1 cellular context compared by ENCODE assay signal in the genomic region with DNA sequence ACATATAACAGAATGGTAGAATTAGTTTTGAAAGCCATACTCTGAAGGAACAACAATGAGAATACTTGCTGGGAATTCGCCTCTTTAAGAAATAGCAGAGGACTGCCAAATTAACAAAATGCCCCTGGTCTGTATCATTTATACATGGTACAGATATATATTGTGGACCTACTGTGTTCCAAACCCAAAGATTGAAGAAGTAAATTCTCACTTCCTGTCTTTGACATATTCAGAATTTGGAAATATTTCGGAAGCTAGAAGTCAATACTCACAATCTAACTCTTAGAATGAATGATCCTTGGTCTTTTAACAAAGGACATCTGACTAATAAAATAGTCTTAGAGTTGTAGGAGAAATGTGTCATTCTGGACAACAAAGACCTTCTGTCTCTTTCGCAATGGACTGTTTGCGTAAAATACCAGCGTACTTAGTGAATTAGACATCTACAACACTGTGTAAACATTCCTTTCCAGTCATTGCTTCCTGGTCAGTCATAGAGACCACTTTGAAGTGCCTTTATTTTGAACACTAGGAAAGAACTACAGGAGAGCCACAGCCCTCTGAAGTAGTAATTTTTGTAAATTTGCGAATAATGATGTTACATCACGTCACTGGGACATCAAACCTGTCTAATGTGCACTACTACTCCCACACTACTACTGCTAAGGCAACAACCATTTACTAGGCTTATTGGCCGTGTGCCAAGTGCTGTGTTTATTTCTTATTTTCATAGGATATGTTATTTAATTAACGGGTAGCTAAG.
TF ChIP-seq lines count a peak whose summit lies in the region.

No MANE protein-coding gene starts in this region.

TF ChIP-seq in HepG2, 621 proteins besides CTCF, POLR2A, EP300 and RAD21 (continued from another document and continues in another):
- no peak for TF ChIP-seq ZNF138 (CRISPR knock-in tag; IDR thresholded peaks at IDR 0.05; ENCODE audit: low read depth)
- peak; percentile 94 for TF ChIP-seq DNMT3B (CRISPR knock-in tag; conservative IDR thresholded peaks at IDR 0.05)
- TF ChIP-seq ZSCAN20 (CRISPR knock-in tag; IDR thresholded peaks at IDR 0.05; ENCODE audit: borderline replicate concordance): no peak
- TF ChIP-seq, protein P1, sequence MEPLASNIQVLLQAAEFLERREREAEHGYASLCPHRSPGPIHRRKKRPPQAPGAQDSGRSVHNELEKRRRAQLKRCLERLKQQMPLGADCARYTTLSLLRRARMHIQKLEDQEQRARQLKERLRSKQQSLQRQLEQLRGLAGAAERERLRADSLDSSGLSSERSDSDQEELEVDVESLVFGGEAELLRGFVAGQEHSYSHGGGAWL (CRISPR knock-in tag; IDR thresholded peaks at IDR 0.05): no peak
- TF ChIP-seq, protein P2, sequence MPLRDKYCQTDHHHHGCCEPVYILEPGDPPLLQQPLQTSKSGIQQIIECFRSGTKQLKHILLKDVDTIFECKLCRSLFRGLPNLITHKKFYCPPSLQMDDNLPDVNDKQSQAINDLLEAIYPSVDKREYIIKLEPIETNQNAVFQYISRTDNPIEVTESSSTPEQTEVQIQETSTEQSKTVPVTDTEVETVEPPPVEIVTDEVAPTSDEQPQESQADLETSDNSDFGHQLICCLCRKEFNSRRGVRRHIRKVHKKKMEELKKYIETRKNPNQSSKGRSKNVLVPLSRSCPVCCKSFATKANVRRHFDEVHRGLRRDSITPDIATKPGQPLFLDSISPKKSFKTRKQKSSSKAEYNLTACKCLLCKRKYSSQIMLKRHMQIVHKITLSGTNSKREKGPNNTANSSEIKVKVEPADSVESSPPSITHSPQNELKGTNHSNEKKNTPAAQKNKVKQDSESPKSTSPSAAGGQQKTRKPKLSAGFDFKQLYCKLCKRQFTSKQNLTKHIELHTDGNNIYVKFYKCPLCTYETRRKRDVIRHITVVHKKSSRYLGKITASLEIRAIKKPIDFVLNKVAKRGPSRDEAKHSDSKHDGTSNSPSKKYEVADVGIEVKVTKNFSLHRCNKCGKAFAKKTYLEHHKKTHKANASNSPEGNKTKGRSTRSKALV (CRISPR knock-in tag; IDR thresholded peaks at IDR 0.05): no peak
- TF ChIP-seq, protein P3, sequence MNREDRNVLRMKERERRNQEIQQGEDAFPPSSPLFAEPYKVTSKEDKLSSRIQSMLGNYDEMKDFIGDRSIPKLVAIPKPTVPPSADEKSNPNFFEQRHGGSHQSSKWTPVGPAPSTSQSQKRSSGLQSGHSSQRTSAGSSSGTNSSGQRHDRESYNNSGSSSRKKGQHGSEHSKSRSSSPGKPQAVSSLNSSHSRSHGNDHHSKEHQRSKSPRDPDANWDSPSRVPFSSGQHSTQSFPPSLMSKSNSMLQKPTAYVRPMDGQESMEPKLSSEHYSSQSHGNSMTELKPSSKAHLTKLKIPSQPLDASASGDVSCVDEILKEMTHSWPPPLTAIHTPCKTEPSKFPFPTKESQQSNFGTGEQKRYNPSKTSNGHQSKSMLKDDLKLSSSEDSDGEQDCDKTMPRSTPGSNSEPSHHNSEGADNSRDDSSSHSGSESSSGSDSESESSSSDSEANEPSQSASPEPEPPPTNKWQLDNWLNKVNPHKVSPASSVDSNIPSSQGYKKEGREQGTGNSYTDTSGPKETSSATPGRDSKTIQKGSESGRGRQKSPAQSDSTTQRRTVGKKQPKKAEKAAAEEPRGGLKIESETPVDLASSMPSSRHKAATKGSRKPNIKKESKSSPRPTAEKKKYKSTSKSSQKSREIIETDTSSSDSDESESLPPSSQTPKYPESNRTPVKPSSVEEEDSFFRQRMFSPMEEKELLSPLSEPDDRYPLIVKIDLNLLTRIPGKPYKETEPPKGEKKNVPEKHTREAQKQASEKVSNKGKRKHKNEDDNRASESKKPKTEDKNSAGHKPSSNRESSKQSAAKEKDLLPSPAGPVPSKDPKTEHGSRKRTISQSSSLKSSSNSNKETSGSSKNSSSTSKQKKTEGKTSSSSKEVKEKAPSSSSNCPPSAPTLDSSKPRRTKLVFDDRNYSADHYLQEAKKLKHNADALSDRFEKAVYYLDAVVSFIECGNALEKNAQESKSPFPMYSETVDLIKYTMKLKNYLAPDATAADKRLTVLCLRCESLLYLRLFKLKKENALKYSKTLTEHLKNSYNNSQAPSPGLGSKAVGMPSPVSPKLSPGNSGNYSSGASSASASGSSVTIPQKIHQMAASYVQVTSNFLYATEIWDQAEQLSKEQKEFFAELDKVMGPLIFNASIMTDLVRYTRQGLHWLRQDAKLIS (CRISPR knock-in tag; IDR thresholded peaks at IDR 0.05): no peak
- TF ChIP-seq, protein P4, sequence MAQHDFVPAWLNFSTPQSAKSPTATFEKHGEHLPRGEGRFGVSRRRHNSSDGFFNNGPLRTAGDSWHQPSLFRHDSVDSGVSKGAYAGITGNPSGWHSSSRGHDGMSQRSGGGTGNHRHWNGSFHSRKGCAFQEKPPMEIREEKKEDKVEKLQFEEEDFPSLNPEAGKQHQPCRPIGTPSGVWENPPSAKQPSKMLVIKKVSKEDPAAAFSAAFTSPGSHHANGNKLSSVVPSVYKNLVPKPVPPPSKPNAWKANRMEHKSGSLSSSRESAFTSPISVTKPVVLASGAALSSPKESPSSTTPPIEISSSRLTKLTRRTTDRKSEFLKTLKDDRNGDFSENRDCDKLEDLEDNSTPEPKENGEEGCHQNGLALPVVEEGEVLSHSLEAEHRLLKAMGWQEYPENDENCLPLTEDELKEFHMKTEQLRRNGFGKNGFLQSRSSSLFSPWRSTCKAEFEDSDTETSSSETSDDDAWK (CRISPR knock-in tag; IDR thresholded peaks at IDR 0.05): no peak
- no peak for TF ChIP-seq ZNF430 (CRISPR knock-in tag; IDR thresholded peaks at IDR 0.05)
- TF ChIP-seq FLYWCH1 (CRISPR knock-in tag; IDR thresholded peaks at IDR 0.05): no peak
- peak; percentile 99 for TF ChIP-seq ISL2 (CRISPR knock-in tag; IDR thresholded peaks at IDR 0.05)
- TF ChIP-seq, protein P5, sequence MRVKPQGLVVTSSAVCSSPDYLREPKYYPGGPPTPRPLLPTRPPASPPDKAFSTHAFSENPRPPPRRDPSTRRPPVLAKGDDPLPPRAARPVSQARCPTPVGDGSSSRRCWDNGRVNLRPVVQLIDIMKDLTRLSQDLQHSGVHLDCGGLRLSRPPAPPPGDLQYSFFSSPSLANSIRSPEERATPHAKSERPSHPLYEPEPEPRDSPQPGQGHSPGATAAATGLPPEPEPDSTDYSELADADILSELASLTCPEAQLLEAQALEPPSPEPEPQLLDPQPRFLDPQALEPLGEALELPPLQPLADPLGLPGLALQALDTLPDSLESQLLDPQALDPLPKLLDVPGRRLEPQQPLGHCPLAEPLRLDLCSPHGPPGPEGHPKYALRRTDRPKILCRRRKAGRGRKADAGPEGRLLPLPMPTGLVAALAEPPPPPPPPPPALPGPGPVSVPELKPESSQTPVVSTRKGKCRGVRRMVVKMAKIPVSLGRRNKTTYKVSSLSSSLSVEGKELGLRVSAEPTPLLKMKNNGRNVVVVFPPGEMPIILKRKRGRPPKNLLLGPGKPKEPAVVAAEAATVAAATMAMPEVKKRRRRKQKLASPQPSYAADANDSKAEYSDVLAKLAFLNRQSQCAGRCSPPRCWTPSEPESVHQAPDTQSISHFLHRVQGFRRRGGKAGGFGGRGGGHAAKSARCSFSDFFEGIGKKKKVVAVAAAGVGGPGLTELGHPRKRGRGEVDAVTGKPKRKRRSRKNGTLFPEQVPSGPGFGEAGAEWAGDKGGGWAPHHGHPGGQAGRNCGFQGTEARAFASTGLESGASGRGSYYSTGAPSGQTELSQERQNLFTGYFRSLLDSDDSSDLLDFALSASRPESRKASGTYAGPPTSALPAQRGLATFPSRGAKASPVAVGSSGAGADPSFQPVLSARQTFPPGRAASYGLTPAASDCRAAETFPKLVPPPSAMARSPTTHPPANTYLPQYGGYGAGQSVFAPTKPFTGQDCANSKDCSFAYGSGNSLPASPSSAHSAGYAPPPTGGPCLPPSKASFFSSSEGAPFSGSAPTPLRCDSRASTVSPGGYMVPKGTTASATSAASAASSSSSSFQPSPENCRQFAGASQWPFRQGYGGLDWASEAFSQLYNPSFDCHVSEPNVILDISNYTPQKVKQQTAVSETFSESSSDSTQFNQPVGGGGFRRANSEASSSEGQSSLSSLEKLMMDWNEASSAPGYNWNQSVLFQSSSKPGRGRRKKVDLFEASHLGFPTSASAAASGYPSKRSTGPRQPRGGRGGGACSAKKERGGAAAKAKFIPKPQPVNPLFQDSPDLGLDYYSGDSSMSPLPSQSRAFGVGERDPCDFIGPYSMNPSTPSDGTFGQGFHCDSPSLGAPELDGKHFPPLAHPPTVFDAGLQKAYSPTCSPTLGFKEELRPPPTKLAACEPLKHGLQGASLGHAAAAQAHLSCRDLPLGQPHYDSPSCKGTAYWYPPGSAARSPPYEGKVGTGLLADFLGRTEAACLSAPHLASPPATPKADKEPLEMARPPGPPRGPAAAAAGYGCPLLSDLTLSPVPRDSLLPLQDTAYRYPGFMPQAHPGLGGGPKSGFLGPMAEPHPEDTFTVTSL (CRISPR knock-in tag; IDR thresholded peaks at IDR 0.05; ENCODE audit: borderline replicate concordance): peak; percentile 100
- TF ChIP-seq, protein P6, sequence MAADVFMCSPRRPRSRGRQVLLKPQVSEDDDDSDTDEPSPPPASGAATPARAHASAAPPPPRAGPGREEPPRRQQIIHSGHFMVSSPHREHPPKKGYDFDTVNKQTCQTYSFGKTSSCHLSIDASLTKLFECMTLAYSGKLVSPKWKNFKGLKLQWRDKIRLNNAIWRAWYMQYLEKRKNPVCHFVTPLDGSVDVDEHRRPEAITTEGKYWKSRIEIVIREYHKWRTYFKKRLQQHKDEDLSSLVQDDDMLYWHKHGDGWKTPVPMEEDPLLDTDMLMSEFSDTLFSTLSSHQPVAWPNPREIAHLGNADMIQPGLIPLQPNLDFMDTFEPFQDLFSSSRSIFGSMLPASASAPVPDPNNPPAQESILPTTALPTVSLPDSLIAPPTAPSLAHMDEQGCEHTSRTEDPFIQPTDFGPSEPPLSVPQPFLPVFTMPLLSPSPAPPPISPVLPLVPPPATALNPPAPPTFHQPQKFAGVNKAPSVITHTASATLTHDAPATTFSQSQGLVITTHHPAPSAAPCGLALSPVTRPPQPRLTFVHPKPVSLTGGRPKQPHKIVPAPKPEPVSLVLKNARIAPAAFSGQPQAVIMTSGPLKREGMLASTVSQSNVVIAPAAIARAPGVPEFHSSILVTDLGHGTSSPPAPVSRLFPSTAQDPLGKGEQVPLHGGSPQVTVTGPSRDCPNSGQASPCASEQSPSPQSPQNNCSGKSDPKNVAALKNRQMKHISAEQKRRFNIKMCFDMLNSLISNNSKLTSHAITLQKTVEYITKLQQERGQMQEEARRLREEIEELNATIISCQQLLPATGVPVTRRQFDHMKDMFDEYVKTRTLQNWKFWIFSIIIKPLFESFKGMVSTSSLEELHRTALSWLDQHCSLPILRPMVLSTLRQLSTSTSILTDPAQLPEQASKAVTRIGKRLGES (CRISPR knock-in tag; IDR thresholded peaks at IDR 0.05; ENCODE audit: borderline replicate concordance): no peak
- TF ChIP-seq YEATS2 (CRISPR knock-in tag; IDR thresholded peaks at IDR 0.05; ENCODE audit: borderline replicate concordance): peak; percentile 66; the same call in 1 of the 2 replicates
- TF ChIP-seq, protein P7, sequence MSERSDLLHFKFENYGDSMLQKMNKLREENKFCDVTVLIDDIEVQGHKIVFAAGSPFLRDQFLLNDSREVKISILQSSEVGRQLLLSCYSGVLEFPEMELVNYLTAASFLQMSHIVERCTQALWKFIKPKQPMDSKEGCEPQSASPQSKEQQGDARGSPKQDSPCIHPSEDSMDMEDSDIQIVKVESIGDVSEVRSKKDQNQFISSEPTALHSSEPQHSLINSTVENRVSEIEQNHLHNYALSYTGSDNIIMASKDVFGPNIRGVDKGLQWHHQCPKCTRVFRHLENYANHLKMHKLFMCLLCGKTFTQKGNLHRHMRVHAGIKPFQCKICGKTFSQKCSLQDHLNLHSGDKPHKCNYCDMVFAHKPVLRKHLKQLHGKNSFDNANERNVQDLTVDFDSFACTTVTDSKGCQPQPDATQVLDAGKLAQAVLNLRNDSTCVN (CRISPR knock-in tag; IDR thresholded peaks at IDR 0.05; ENCODE audit: borderline replicate concordance): no peak
- TF ChIP-seq PAF1 (CRISPR knock-in tag; IDR thresholded peaks at IDR 0.05): no peak
- TF ChIP-seq BHLHE40 (IDR thresholded peaks at IDR 0.05; ENCODE audit: low read length): peak; percentile 20; the same call in 1 of the 2 replicates
- TF ChIP-seq RXRA (CRISPR knock-in tag; IDR thresholded peaks at IDR 0.05): no peak; the same call in 1 of the 2 replicates
- no peak for TF ChIP-seq HNRNPUL1 (IDR thresholded peaks at IDR 0.05; ENCODE audit: low read depth, low read length)
- no peak for TF ChIP-seq SRF (IDR thresholded peaks at IDR 0.05; ENCODE audit: low read depth, low read length)
- no peak for TF ChIP-seq ZSCAN12 (CRISPR knock-in tag; IDR thresholded peaks at IDR 0.05)
- TF ChIP-seq SIX4 (CRISPR knock-in tag; IDR thresholded peaks at IDR 0.05): peak; percentile 82
- TF ChIP-seq, protein P8, sequence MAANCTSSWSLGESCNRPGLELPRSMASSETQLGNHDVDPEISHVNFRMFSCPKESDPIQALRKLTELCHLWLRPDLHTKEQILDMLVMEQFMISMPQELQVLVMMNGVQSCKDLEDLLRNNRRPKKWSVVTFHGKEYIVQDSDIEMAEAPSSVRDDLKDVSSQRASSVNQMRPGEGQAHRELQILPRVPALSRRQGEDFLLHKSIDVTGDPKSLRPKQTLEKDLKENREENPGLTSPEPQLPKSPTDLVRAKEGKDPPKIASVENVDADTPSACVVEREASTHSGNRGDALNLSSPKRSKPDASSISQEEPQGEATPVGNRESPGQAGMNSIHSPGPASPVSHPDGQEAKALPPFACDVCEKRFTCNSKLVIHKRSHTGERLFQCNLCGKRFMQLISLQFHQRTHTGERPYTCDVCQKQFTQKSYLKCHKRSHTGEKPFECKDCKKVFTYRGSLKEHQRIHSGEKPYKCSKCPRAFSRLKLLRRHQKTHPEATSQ (CRISPR knock-in tag; IDR thresholded peaks at IDR 0.05; ENCODE audit: borderline replicate concordance): peak; percentile 86; the same call in 1 of the 2 replicates
- no peak for TF ChIP-seq MTF2 (CRISPR knock-in tag; IDR thresholded peaks at IDR 0.05; ENCODE audit: borderline replicate concordance)
- TF ChIP-seq, protein P9, sequence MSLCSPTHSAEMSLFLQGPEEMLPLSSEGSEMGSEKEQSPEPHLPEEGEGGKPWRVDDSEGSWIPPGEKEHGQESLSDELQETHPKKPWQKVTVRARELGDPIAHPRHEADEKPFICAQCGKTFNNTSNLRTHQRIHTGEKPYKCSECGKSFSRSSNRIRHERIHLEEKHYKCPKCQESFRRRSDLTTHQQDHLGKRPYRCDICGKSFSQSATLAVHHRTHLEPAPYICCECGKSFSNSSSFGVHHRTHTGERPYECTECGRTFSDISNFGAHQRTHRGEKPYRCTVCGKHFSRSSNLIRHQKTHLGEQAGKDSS (CRISPR knock-in tag; IDR thresholded peaks at IDR 0.05; ENCODE audit: borderline replicate concordance, low read depth): 0 out of 2 replicates have a peak, but pooled peaks have one; percentile 21
- TF ChIP-seq, protein P10, sequence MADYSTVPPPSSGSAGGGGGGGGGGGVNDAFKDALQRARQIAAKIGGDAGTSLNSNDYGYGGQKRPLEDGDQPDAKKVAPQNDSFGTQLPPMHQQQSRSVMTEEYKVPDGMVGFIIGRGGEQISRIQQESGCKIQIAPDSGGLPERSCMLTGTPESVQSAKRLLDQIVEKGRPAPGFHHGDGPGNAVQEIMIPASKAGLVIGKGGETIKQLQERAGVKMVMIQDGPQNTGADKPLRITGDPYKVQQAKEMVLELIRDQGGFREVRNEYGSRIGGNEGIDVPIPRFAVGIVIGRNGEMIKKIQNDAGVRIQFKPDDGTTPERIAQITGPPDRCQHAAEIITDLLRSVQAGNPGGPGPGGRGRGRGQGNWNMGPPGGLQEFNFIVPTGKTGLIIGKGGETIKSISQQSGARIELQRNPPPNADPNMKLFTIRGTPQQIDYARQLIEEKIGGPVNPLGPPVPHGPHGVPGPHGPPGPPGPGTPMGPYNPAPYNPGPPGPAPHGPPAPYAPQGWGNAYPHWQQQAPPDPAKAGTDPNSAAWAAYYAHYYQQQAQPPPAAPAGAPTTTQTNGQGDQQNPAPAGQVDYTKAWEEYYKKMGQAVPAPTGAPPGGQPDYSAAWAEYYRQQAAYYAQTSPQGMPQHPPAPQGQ (CRISPR knock-in tag; IDR thresholded peaks at IDR 0.05; ENCODE audit: borderline replicate concordance): no peak
- TF ChIP-seq JUN (CRISPR knock-in tag; IDR thresholded peaks at IDR 0.05): peak; percentile 86; the same call in 1 of the 2 replicates
